In genomic region chr2:57437077-57437476, GRCh38 we compare ENCODE assay signal across 28 cellular contexts.
"Had no signal": no experiment of that assay in that cellular context is flagged by ENCODE, and none has a peak within 500 bp of the region (broad histone marks: within the 10 kb centered on the region; RNA-seq: fewer than 3 reads in every experiment).

No MANE protein-coding gene starts in this region.

- ATAC-seq: stimulated activated effector memory CD8-positive, alpha-beta T cell treated with anti-CD3 and anti-CD28 coated beads, Interleukin-12 subunit alpha, Interleukin-12 subunit beta, amount 100 ng/mL, for 72 hours; stimulated activated memory B cell treated with anti-CD40 and anti-IgM and Interleukin-4, amounts not matched to agents 10 μg/mL and 1 μg/mL and 100 μg/mL, for 72 hours; stimulated activated naive B cell treated with anti-CD40 and anti-IgM and Interleukin-4, amounts not matched to agents 10 μg/mL and 1 μg/mL and 100 μg/mL, for 72 hours; stimulated activated naive CD8-positive, alpha-beta T cell treated with anti-CD3 and anti-CD28 coated beads, Interleukin-15, amount 100 ng/mL, for 72 hours; stimulated activated naive CD8-positive, alpha-beta T cell treated with anti-CD3 and anti-CD28 coated beads, Interleukin-15, Interleukin-2, amounts not matched to agents 100 U/mL and 50 U/mL, for 24 hours; upper lobe of right lung had no signal

- H3K27ac ChIP-seq: stomach, suprapubic skin, testis, thoracic aorta, thyroid gland, tibial artery, tibial nerve, transverse colon, upper lobe of left lung, upper lobe of right lung, uterus, vagina had no signal

- DNase-seq: stimulated activated CD4-positive, alpha-beta T cell treated with anti-CD3 and anti-CD28 coated beads, Interleukin-2, amount 100 ng/mL, for 48 hours; stimulated activated CD4-positive, alpha-beta T cell treated with anti-CD3 and anti-CD28 coated beads, Interleukin-4, amount 100 ng/mL, for 1 hour; stimulated activated CD4-positive, alpha-beta T cell treated with anti-CD3 and anti-CD28 coated beads, Interleukin-4, amount 100 ng/mL, for 24 hours; stimulated activated CD4-positive, alpha-beta T cell treated with anti-CD3 and anti-CD28 coated beads, Interleukin-4, amount 100 ng/mL, for 4 hours; stimulated activated CD8-positive, alpha-beta memory T cell treated with anti-CD3 and anti-CD28 coated beads, Interleukin-4, amount 100 ng/mL, for 48 hours; stimulated activated naive B cell treated with anti-CD40 and anti-IgM and Interleukin-4, amounts not matched to agents 10 μg/mL and 1 μg/mL and 100 μg/mL, for 72 hours; stimulated activated naive CD4-positive, alpha-beta T cell; stimulated activated naive CD4-positive, alpha-beta T cell treated with Interleukin-2 at 50 U/mL for 16 hours; stimulated activated naive CD8-positive, alpha-beta T cell treated with anti-CD3 and anti-CD28 coated beads, Interleukin-15, amount 100 ng/mL, for 72 hours; stimulated activated naive CD8-positive, alpha-beta T cell treated with anti-CD3 and anti-CD28 coated beads, Interleukin-15, Interleukin-2, amounts not matched to agents 100 U/mL and 50 U/mL, for 24 hours; stomach; substantia nigra; testis; thyroid gland; tibial artery; transverse colon; trophoblast cell; upper lobe of left lung; upper lobe of right lung; uterus had no signal

- H3K36me3 Mint-ChIP-seq: stimulated activated effector memory CD8-positive, alpha-beta T cell treated with anti-CD3 and anti-CD28 coated beads, Interleukin-12 subunit alpha, Interleukin-12 subunit beta, amount 100 ng/mL, for 72 hours; stimulated activated memory B cell treated with anti-CD40 and anti-IgM and Interleukin-4, amounts not matched to agents 10 μg/mL and 1 μg/mL and 100 μg/mL, for 72 hours; stimulated activated naive B cell treated with anti-CD40 and anti-IgM and Interleukin-4, amounts not matched to agents 10 μg/mL and 1 μg/mL and 100 μg/mL, for 72 hours; type B pancreatic cell had no signal

- H3K4me3 ChIP-seq: stomach, suprapubic skin, testis, thoracic aorta, thyroid gland, tibial artery, tibial nerve, transverse colon, upper lobe of left lung, upper lobe of right lung, uterus, vagina had no signal

- H3K27me3 Mint-ChIP-seq: stimulated activated memory B cell treated with anti-CD40 and anti-IgM and Interleukin-4, amounts not matched to agents 10 μg/mL and 1 μg/mL and 100 μg/mL, for 72 hours; stimulated activated naive B cell treated with anti-CD40 and anti-IgM and Interleukin-4, amounts not matched to agents 10 μg/mL and 1 μg/mL and 100 μg/mL, for 72 hours; stimulated activated naive CD8-positive, alpha-beta T cell treated with anti-CD3 and anti-CD28 coated beads, Interleukin-15, amount 100 ng/mL, for 72 hours; stimulated activated naive CD8-positive, alpha-beta T cell treated with anti-CD3 and anti-CD28 coated beads, Interleukin-15, Interleukin-2, amounts not matched to agents 100 ng/mL and 50 ng/mL, for 24 hours; type B pancreatic cell had no signal

- H3K9me3 Mint-ChIP-seq: stimulated activated memory B cell treated with anti-CD40 and anti-IgM and Interleukin-4, amounts not matched to agents 10 μg/mL and 1 μg/mL and 100 μg/mL, for 72 hours; stimulated activated naive B cell treated with anti-CD40 and anti-IgM and Interleukin-4, amounts not matched to agents 10 μg/mL and 1 μg/mL and 100 μg/mL, for 72 hours; stimulated activated naive CD8-positive, alpha-beta T cell treated with anti-CD3 and anti-CD28 coated beads, Interleukin-15, amount 100 ng/mL, for 72 hours; stimulated activated naive CD8-positive, alpha-beta T cell treated with anti-CD3 and anti-CD28 coated beads, Interleukin-15, Interleukin-2, amounts not matched to agents 100 ng/mL and 50 ng/mL, for 24 hours; type B pancreatic cell had no signal

- H3K4me1 Mint-ChIP-seq: stimulated activated effector memory CD8-positive, alpha-beta T cell treated with anti-CD3 and anti-CD28 coated beads, Interleukin-12 subunit alpha, Interleukin-12 subunit beta, amount 100 ng/mL, for 72 hours; stimulated activated memory B cell treated with anti-CD40 and anti-IgM and Interleukin-4, amounts not matched to agents 10 μg/mL and 1 μg/mL and 100 μg/mL, for 72 hours; stimulated activated naive B cell treated with anti-CD40 and anti-IgM and Interleukin-4, amounts not matched to agents 10 μg/mL and 1 μg/mL and 100 μg/mL, for 72 hours; stimulated activated naive CD8-positive, alpha-beta T cell treated with anti-CD3 and anti-CD28 coated beads, Interleukin-15, amount 100 ng/mL, for 72 hours had no signal

- H3K27me3 ChIP-seq: stomach, suprapubic skin, testis, thyroid gland, tibial artery, tibial nerve, transverse colon, upper lobe of left lung, upper lobe of right lung, uterus, vagina had no signal

- H3K4me1 ChIP-seq: stomach, suprapubic skin, testis, thyroid gland, tibial artery, tibial nerve, transverse colon, upper lobe of left lung, upper lobe of right lung, uterus, vagina had no signal

- H3K9me3 ChIP-seq: stomach, suprapubic skin, testis, thoracic aorta, thyroid gland, tibial artery, tibial nerve, transverse colon, upper lobe of left lung, upper lobe of right lung, uterus, vagina had no signal

- H3K27ac Mint-ChIP-seq: stimulated activated effector memory CD8-positive, alpha-beta T cell treated with anti-CD3 and anti-CD28 coated beads, Interleukin-12 subunit alpha, Interleukin-12 subunit beta, amount 100 ng/mL, for 72 hours; stimulated activated memory B cell treated with anti-CD40 and anti-IgM and Interleukin-4, amounts not matched to agents 10 μg/mL and 1 μg/mL and 100 μg/mL, for 72 hours; stimulated activated naive B cell treated with anti-CD40 and anti-IgM and Interleukin-4, amounts not matched to agents 10 μg/mL and 1 μg/mL and 100 μg/mL, for 72 hours; stimulated activated naive CD8-positive, alpha-beta T cell treated with anti-CD3 and anti-CD28 coated beads, Interleukin-15, amount 100 ng/mL, for 72 hours; stimulated activated naive CD8-positive, alpha-beta T cell treated with anti-CD3 and anti-CD28 coated beads, Interleukin-15, Interleukin-2, amounts not matched to agents 100 ng/mL and 50 ng/mL, for 24 hours; type B pancreatic cell had no signal

- H3K4me3 Mint-ChIP-seq: stimulated activated effector memory CD8-positive, alpha-beta T cell treated with anti-CD3 and anti-CD28 coated beads, Interleukin-12 subunit alpha, Interleukin-12 subunit beta, amount 100 ng/mL, for 72 hours; stimulated activated memory B cell treated with anti-CD40 and anti-IgM and Interleukin-4, amounts not matched to agents 10 μg/mL and 1 μg/mL and 100 μg/mL, for 72 hours; stimulated activated naive B cell treated with anti-CD40 and anti-IgM and Interleukin-4, amounts not matched to agents 10 μg/mL and 1 μg/mL and 100 μg/mL, for 72 hours; stimulated activated naive CD8-positive, alpha-beta T cell treated with anti-CD3 and anti-CD28 coated beads, Interleukin-15, amount 100 ng/mL, for 72 hours; stimulated activated naive CD8-positive, alpha-beta T cell treated with anti-CD3 and anti-CD28 coated beads, Interleukin-15, Interleukin-2, amounts not matched to agents 100 ng/mL and 50 ng/mL, for 24 hours; type B pancreatic cell had no signal

- H3K36me3 ChIP-seq: stomach, suprapubic skin, thoracic aorta, thyroid gland, tibial artery, tibial nerve, transverse colon, upper lobe of left lung, upper lobe of right lung, uterus, vagina had no signal
